In the genomic region with DNA sequence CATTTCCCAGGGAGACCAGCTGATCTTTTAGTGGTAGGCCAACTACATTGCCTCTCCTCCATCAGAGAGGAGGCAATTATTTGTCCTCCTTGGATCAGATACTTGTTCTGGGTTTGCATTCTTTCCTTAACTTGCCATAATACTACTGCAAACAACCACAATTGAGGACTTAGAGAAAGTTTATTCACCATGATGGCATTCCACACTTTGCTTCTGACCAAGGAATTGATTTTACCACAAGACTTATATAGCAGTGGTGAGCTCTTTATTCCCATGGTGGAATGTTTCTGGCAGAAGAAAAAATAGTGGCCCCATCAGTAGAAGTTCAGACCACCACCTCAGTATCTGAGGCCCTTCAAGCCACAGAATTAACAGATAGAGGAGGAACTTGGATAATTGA, we compare ENCODE assay signal across 18 cellular contexts.
DNase-seq lines count a peak whose midpoint lies in the region; ATAC-seq and TF ChIP-seq lines count a peak whose summit lies in the region.
"Had no signal": no experiment of that assay in that cellular context is flagged by ENCODE, and none has a peak within 500 bp of the region (broad histone marks: within the 10 kb centered on the region; RNA-seq: fewer than 3 reads in every experiment).

No MANE protein-coding gene starts in this region.

- no peak overlapping the region for H3K4me2 ChIP-seq in osteoblast (ENCODE audit: insufficient read depth, low read length)
- H3K4me2 ChIP-seq: A549; BLaER1 treated with 17β-estradiol and CSF1 and Interleukin-3, amounts not matched to agents 10 nM and 100 nM had no signal

- no peak overlapping the region for H3K27ac Mint-ChIP-seq in T-helper 2 cell treated with Interferon-gamma antibody and Interleukin-4, amounts not matched to agents 5 μg/mL and 100 μg/mL, for 36 hours
- H3K27ac Mint-ChIP-seq: B cell; CD8-positive, alpha-beta T cell; IgD-negative memory B cell had no signal

- H3K9me3 Mint-ChIP-seq in T-helper 2 cell treated with Interferon-gamma antibody and Interleukin-4, amounts not matched to agents 5 μg/mL and 100 μg/mL, for 36 hours = no peaks in the 10 kb centered on the region
- H3K9me3 Mint-ChIP-seq: CD8-positive, alpha-beta T cell had no signal

- H4K20me1 ChIP-seq in osteoblast (ENCODE audit: insufficient read depth, low read length) = no peaks in the 10 kb centered on the region
- H4K20me1 ChIP-seq: BLaER1 treated with 17β-estradiol and CSF1 and Interleukin-3, amounts not matched to agents 10 nM and 100 nM had no signal

- peaks cover 14% of the 10 kb centered on the region for H3K4me1 ChIP-seq in osteoblast (ENCODE audit: insufficient read depth, low read length)
- H3K4me1 ChIP-seq: A549; BLaER1 treated with 17β-estradiol and CSF1 and Interleukin-3, amounts not matched to agents 10 nM and 100 nM; HAP-1 had no signal

- in situ Hi-C loops in astrocyte of the spinal cord (cut with HindIII; ENCODE audit: low sequenced_read_pairs) = no loop called here

- H3K4me3 ChIP-seq in astrocyte of the spinal cord (ENCODE audit: low read depth, low read length) = no peak overlapping the region
- no peak overlapping the region for H3K4me3 ChIP-seq in osteoblast (ENCODE audit: insufficient read depth, low read length)
- H3K4me3 ChIP-seq: A549; BLaER1 treated with 17β-estradiol and CSF1 and Interleukin-3, amounts not matched to agents 10 nM and 100 nM; HAP-1 had no signal

- TF ChIP-seq CTCF in astrocyte of the spinal cord (IDR thresholded peaks at IDR 0.05; ENCODE audit: low read depth, low read length) = no peak
- TF ChIP-seq CTCF in osteoblast (IDR thresholded peaks at IDR 0.05; ENCODE audit: extremely low read depth, low read depth, low read length) = no peak

- ATAC-seq in activated CD4-positive, CD25-positive, alpha-beta regulatory T cell treated with anti-CD3 and anti-CD28 coated beads, Interleukin-2, amount 50 U/mL, for 24 hours = no peak
- ATAC-seq: A549; CD8-positive, alpha-beta T cell; HepG2 had no signal

- peak; percentile 11 for DNase-seq in AG08395 (ENCODE audit: low spot score)
- DNase-seq in amniotic epithelial cell (ENCODE audit: low read depth) = peak; percentile 4
- DNase-seq in astrocyte of the spinal cord (ENCODE audit: low read depth, low spot score) = peak; percentile 65
- DNase-seq in osteoblast (ENCODE audit: insufficient read length, low spot score, missing footprints) = peak; percentile 14
- DNase-seq in NCI-H187 (lab: John Stamatoyannopoulos, UW) = no peak
- DNase-seq in T-helper 2 cell treated with Interferon-gamma antibody and Interleukin-4, amounts not matched to agents 5 μg/mL and 100 μg/mL, for 36 hours (ENCODE audit: low spot score) = no peak
- DNase-seq: Calu3; CD8-positive, alpha-beta T cell; DMS53; DND-41 had no signal

- no peaks in the 10 kb centered on the region for H3K4me1 Mint-ChIP-seq in T-helper 2 cell treated with Interferon-gamma antibody and Interleukin-4, amounts not matched to agents 5 μg/mL and 100 μg/mL, for 36 hours (ENCODE audit: low read depth)
- H3K4me1 Mint-ChIP-seq: B cell had no signal

- no peaks in the 10 kb centered on the region for H3K27me3 ChIP-seq in osteoblast (ENCODE audit: insufficient read depth, low read length)
- H3K27me3 ChIP-seq: BLaER1 treated with 17β-estradiol and CSF1 and Interleukin-3, amounts not matched to agents 10 nM and 100 nM had no signal

- H3K27ac ChIP-seq in osteoblast (ENCODE audit: low read depth, low read length) = no peak overlapping the region
- H3K27ac ChIP-seq: 22Rv1; A549; BLaER1 treated with 17β-estradiol and CSF1 and Interleukin-3, amounts not matched to agents 10 nM and 100 nM had no signal

- H3K36me3 ChIP-seq in osteoblast (ENCODE audit: insufficient read depth, low read length) = no peaks in the 10 kb centered on the region
- H3K36me3 ChIP-seq: BLaER1 treated with 17β-estradiol and CSF1 and Interleukin-3, amounts not matched to agents 10 nM and 100 nM; HAP-1 had no signal

- no peak overlapping the region for H3K4me3 Mint-ChIP-seq in T-helper 2 cell treated with Interferon-gamma antibody and Interleukin-4, amounts not matched to agents 5 μg/mL and 100 μg/mL, for 36 hours
- H3K4me3 Mint-ChIP-seq: B cell; CD8-positive, alpha-beta T cell; IgD-negative memory B cell had no signal

- H3K9me3 ChIP-seq in osteoblast (ENCODE audit: low read depth, low read length) = no peaks in the 10 kb centered on the region
- H3K9me3 ChIP-seq: A549, HAP-1 had no signal

- H2AFZ ChIP-seq in osteoblast (ENCODE audit: low read length) = no peak overlapping the region

- no peaks in the 10 kb centered on the region for H3K36me3 Mint-ChIP-seq in T-helper 2 cell treated with Interferon-gamma antibody and Interleukin-4, amounts not matched to agents 5 μg/mL and 100 μg/mL, for 36 hours (ENCODE audit: low read depth)
- H3K36me3 Mint-ChIP-seq: CD8-positive, alpha-beta T cell had no signal

- H3K27me3 Mint-ChIP-seq in T-helper 2 cell treated with Interferon-gamma antibody and Interleukin-4, amounts not matched to agents 5 μg/mL and 100 μg/mL, for 36 hours (ENCODE audit: low read depth) = peaks cover 7% of the 10 kb centered on the region

- H3K79me2 ChIP-seq in osteoblast (ENCODE audit: insufficient read depth, low read length) = no peaks in the 10 kb centered on the region

Comparison
In these comparisons a context has a peak if more than half of its experiments do, and no peak if none do; other contexts are left out.
1. DNase-seq: peak in AG08395 (single experiment), amniotic epithelial cell (single experiment), astrocyte of the spinal cord (single experiment) and osteoblast (single experiment); none in NCI-H187 (0 of 2) and T-helper 2 cell treated with Interferon-gamma antibody and Interleukin-4, amounts not matched to agents 5 μg/mL and 100 μg/mL, for 36 hours (single experiment).